In genomic region chr7:157872447-157872846, GRCh38 we compare ENCODE assay signal across 1 cellular context.
TF ChIP-seq lines count a peak whose summit lies in the region.

No MANE protein-coding gene starts in this region.

TF ChIP-seq in H1, 55 proteins besides CTCF, POLR2A, EP300 and RAD21:
- TF ChIP-seq JUN (IDR thresholded peaks at IDR 0.05; ENCODE audit: low read depth, low read length) (no peak), USF2 (IDR thresholded peaks at IDR 0.05; ENCODE audit: low read length) (no peak), TEAD4 (IDR thresholded peaks at IDR 0.05; ENCODE audit: low read depth, low read length) (no peak), TAF7 (optimal IDR thresholded peaks at IDR 0.05; ENCODE audit: borderline replicate concordance, low read depth, low read length) (no peak), TBP (IDR thresholded peaks at IDR 0.05; ENCODE audit: low read depth, low read length) (no peak), NANOG (IDR thresholded peaks at IDR 0.05; ENCODE audit: insufficient read depth, low read depth, low read length, poor library complexity, severe bottlenecking) (no peak), CBX5 (IDR thresholded peaks at IDR 0.05; ENCODE audit: low read depth, low read length) (no peak), HDAC6 (IDR thresholded peaks at IDR 0.05; ENCODE audit: low read depth, low read length) (no peak), SIRT6 (IDR thresholded peaks at IDR 0.05; ENCODE audit: low read length) (no peak), CTBP2 (IDR thresholded peaks at IDR 0.05; ENCODE audit: borderline replicate concordance, insufficient read depth, insufficient read length, low read length) (no peak), ATF2 (IDR thresholded peaks at IDR 0.05; ENCODE audit: low read length) (no peak), POU5F1 (IDR thresholded peaks at IDR 0.05; ENCODE audit: low read depth, low read length) (no peak), SP4 (IDR thresholded peaks at IDR 0.05; ENCODE audit: low read length) (no peak), SUZ12 (IDR thresholded peaks at IDR 0.05; ENCODE audit: low read length) (no peak), EGR1 (IDR thresholded peaks at IDR 0.05; ENCODE audit: borderline replicate concordance, low read depth, low read length) (no peak), SRF (IDR thresholded peaks at IDR 0.05; ENCODE audit: low read depth, low read length) (no peak), YY1 (IDR thresholded peaks at IDR 0.05; ENCODE audit: low read depth, low read length) (no peak), SP2 (IDR thresholded peaks at IDR 0.05; ENCODE audit: low read length) (no peak)
